ENCODE assay signal across 30 cellular contexts in genomic region chr1:31694069-31694909, GRCh38. TPM values are rescaled to one million over a fixed set of nuclear protein-coding genes. Genes with fewer than 3 reads are reported as not detected.
DNase-seq lines count a peak whose midpoint lies in the region; ATAC-seq, FAIRE-seq and TF ChIP-seq lines count a peak whose summit lies in the region.
"Had no signal": no experiment of that assay in that cellular context is flagged by ENCODE, and none has a peak within 500 bp of the region (broad histone marks: within the 10 kb centered on the region; RNA-seq: fewer than 3 reads in every experiment).

No MANE protein-coding gene starts in this region.

- 54 to 70% methylated on average over 8 of the region's 8 CpGs for WGBS in tibial nerve, 2 donors

- peaks cover 17% of the 10 kb centered on the region for H3K36me3 Mint-ChIP-seq in astrocyte (ENCODE audit: low read depth, unreplicated experiment)
- H3K36me3 Mint-ChIP-seq: activated naive CD4-positive, alpha-beta T cell treated with anti-CD3 and anti-CD28 coated beads, Interleukin-2, amount 50 U/mL, for 72 hours; memory B cell; naive thymus-derived CD4-positive, alpha-beta T cell; T-cell had no signal

- ATAC-seq in GM18505 (IDR thresholded peaks at IDR 0.05; ENCODE audit: unreplicated experiment) (no peak), GM18511 (IDR thresholded peaks at IDR 0.05; ENCODE audit: unreplicated experiment) (no peak), HG02623 (IDR thresholded peaks at IDR 0.05; ENCODE audit: unreplicated experiment) (no peak)
- ATAC-seq: activated naive CD4-positive, alpha-beta T cell treated with anti-CD3 and anti-CD28 coated beads, Interleukin-2, amount 50 U/mL, for 72 hours; effector memory CD8-positive, alpha-beta T cell; esophagus mucosa; naive thymus-derived CD4-positive, alpha-beta T cell; pancreas; T-cell had no signal

- TF ChIP-seq CTCF in astrocyte (IDR thresholded peaks at IDR 0.05; ENCODE audit: insufficient read depth, low read depth, low read length) = no peak
- peak in 1 of 5 experiments; percentile 12 for TF ChIP-seq CTCF in tibial nerve (IDR thresholded peaks at IDR 0.05)

- H3K27me3 ChIP-seq in astrocyte (ENCODE audit: insufficient read depth, low read length) (no peaks in the 10 kb centered on the region), tibial nerve (no peaks in the 10 kb centered on the region)
- H3K27me3 ChIP-seq: BLaER1 treated with 17β-estradiol and CSF1 and Interleukin-3, amounts not matched to agents 10 nM and 100 nM; pancreas; right atrium auricular region; transverse colon had no signal

- no peaks in the 10 kb centered on the region for H3K79me2 ChIP-seq in astrocyte (ENCODE audit: insufficient read depth, low read length)

- peak overlapping the region; percentile 62 for H3K27ac Mint-ChIP-seq in astrocyte (ENCODE audit: unreplicated experiment)
- H3K27ac Mint-ChIP-seq: activated naive CD4-positive, alpha-beta T cell treated with anti-CD3 and anti-CD28 coated beads, Interleukin-2, amount 50 U/mL, for 72 hours; activated T-helper 1 cell treated with anti-CD3 and anti-CD28 coated beads, Interleukin-12 subunit alpha, Interleukin-12 subunit beta, Interleukin-2, Interleukin-4 antibody, amounts not matched to agents 30 ng/mL and 10 ng/mL and 1 ng/mL, durations not matched to agents 14 hours and 24 hours and 36 hours; effector memory CD8-positive, alpha-beta T cell; memory B cell; stimulated activated naive CD8-positive, alpha-beta T cell treated with anti-CD3 and anti-CD28 coated beads, Interleukin-15, Interleukin-2, amounts not matched to agents 100 ng/mL and 50 ng/mL, for 24 hours; T-cell had no signal

- DNase-seq in NCI-H2227 (lab: John Stamatoyannopoulos, UW; ENCODE audit: unreplicated experiment) (peak; percentile 24), NCI-H2227 treated with DMSO at 0.1 percent for 48 hours (lab: John Stamatoyannopoulos, UW) (no peak), astrocyte (ENCODE audit: low read depth) (no peak), iPS-NIHi11 (ENCODE audit: low spot score) (peak; percentile 17), tibial nerve (ENCODE audit: low spot score in 2 of 2) (no peak)
- DNase-seq: activated CD4-positive, alpha-beta T cell treated with anti-CD3 and anti-CD28 coated beads for 48 hours; Caco-2; effector memory CD8-positive, alpha-beta T cell; GOT3; left cardiac atrium; naive thymus-derived CD4-positive, alpha-beta T cell; NCI-H2107; pancreas; Right ventricle myocardium superior; stimulated activated CD4-positive, alpha-beta T cell treated with anti-CD3 and anti-CD28 coated beads, Interleukin-12 subunit alpha, Interleukin-12 subunit beta, amount 100 ng/mL, for 4 hours; stimulated activated CD4-positive, alpha-beta T cell treated with anti-CD3 and anti-CD28 coated beads, Interleukin-4, amount 100 ng/mL, for 4 hours; T-cell; transverse colon had no signal

- H3K9me3 Mint-ChIP-seq in astrocyte (ENCODE audit: unreplicated experiment) = no peaks in the 10 kb centered on the region
- H3K9me3 Mint-ChIP-seq: activated naive CD4-positive, alpha-beta T cell treated with anti-CD3 and anti-CD28 coated beads, Interleukin-2, amount 50 U/mL, for 72 hours; activated T-helper 1 cell treated with anti-CD3 and anti-CD28 coated beads, Interleukin-12 subunit alpha, Interleukin-12 subunit beta, Interleukin-2, Interleukin-4 antibody, amounts not matched to agents 30 ng/mL and 10 ng/mL and 1 ng/mL, durations not matched to agents 14 hours and 24 hours and 36 hours; effector memory CD8-positive, alpha-beta T cell; memory B cell; naive thymus-derived CD4-positive, alpha-beta T cell; stimulated activated naive CD8-positive, alpha-beta T cell treated with anti-CD3 and anti-CD28 coated beads, Interleukin-15, Interleukin-2, amounts not matched to agents 100 ng/mL and 50 ng/mL, for 24 hours; T-cell had no signal

- peaks cover 23% of the 10 kb centered on the region for H3K4me1 Mint-ChIP-seq in astrocyte (ENCODE audit: low read depth, unreplicated experiment)

- TF ChIP-seq POLR2A in tibial nerve (IDR thresholded peaks at IDR 0.05) = no peak
- no peak for TF ChIP-seq POLR2A in GM18505 (IDR thresholded peaks at IDR 0.05; ENCODE audit: borderline replicate concordance, extremely low read depth, insufficient read depth, insufficient read length)

- H3K4me3 ChIP-seq in astrocyte (ENCODE audit: insufficient read depth, low read depth, low read length) (no peak overlapping the region), tibial nerve (no peak overlapping the region)
- H3K4me3 ChIP-seq: BLaER1 treated with 17β-estradiol and CSF1 and Interleukin-3, amounts not matched to agents 10 nM and 100 nM; pancreas; right atrium auricular region; transverse colon had no signal

- no peaks in the 10 kb centered on the region for H3K27me3 Mint-ChIP-seq in astrocyte (ENCODE audit: low read depth, unreplicated experiment)
- H3K27me3 Mint-ChIP-seq: naive thymus-derived CD4-positive, alpha-beta T cell; stimulated activated naive CD8-positive, alpha-beta T cell treated with anti-CD3 and anti-CD28 coated beads, Interleukin-15, Interleukin-2, amounts not matched to agents 100 ng/mL and 50 ng/mL, for 24 hours had no signal

- H3K36me3 ChIP-seq in astrocyte (ENCODE audit: insufficient read depth, low read length) (peaks cover 10% of the 10 kb centered on the region), tibial nerve (peaks cover 0 to 32% (median 0%) of the 10 kb centered on the region in 3 donors)
- H3K36me3 ChIP-seq: BLaER1 treated with 17β-estradiol and CSF1 and Interleukin-3, amounts not matched to agents 10 nM and 100 nM; pancreas; transverse colon had no signal

- no peak overlapping the region for H3K4me2 ChIP-seq in astrocyte (ENCODE audit: low read length)
- H3K4me2 ChIP-seq: BLaER1 treated with 17β-estradiol and CSF1 and Interleukin-3, amounts not matched to agents 10 nM and 100 nM had no signal

- no peak overlapping the region for H3K27ac ChIP-seq in astrocyte (ENCODE audit: low read depth, low read length)
- H3K27ac ChIP-seq in tibial nerve = peak overlapping the region; percentile 57 to 90 (median 82)
- H3K27ac ChIP-seq: BLaER1 treated with 17β-estradiol and CSF1 and Interleukin-3, amounts not matched to agents 10 nM and 100 nM; pancreas; right atrium auricular region had no signal

- no peak for FAIRE-seq in astrocyte (lab: Jason Lieb, UNC)
- FAIRE-seq: A204.1, colon, pancreas had no signal

- H3K9ac ChIP-seq in astrocyte (ENCODE audit: low read length) = no peak overlapping the region
- H3K9ac ChIP-seq: BLaER1 treated with 17β-estradiol and CSF1 and Interleukin-3, amounts not matched to agents 10 nM and 100 nM had no signal

- TF ChIP-seq EP300 in tibial nerve (IDR thresholded peaks at IDR 0.05) = no peak

- no peak overlapping the region for H3K4me3 Mint-ChIP-seq in astrocyte (ENCODE audit: unreplicated experiment)
- H3K4me3 Mint-ChIP-seq: activated T-helper 1 cell treated with anti-CD3 and anti-CD28 coated beads, Interleukin-12 subunit alpha, Interleukin-12 subunit beta, Interleukin-2, Interleukin-4 antibody, amounts not matched to agents 30 ng/mL and 10 ng/mL and 1 ng/mL, durations not matched to agents 14 hours and 24 hours and 36 hours; effector memory CD8-positive, alpha-beta T cell; memory B cell; naive thymus-derived CD4-positive, alpha-beta T cell; stimulated activated naive CD8-positive, alpha-beta T cell treated with anti-CD3 and anti-CD28 coated beads, Interleukin-15, Interleukin-2, amounts not matched to agents 100 ng/mL and 50 ng/mL, for 24 hours; T-cell had no signal

- H2AFZ ChIP-seq in astrocyte (ENCODE audit: low read depth, low read length) = no peak overlapping the region

- H3K4me1 ChIP-seq in astrocyte (ENCODE audit: insufficient read depth, low read length) (peaks cover 24% of the 10 kb centered on the region), tibial nerve (peaks cover 0 to 60% (median 35%) of the 10 kb centered on the region in 4 donors)
- H3K4me1 ChIP-seq: Caco-2, pancreas had no signal

- H3K9me3 ChIP-seq in astrocyte (ENCODE audit: insufficient read depth, low read depth, low read length) = no peaks in the 10 kb centered on the region
- H3K9me3 ChIP-seq in tibial nerve = no peaks in the 10 kb centered on the region
- H3K9me3 ChIP-seq: BLaER1 treated with 17β-estradiol and CSF1 and Interleukin-3, amounts not matched to agents 10 nM and 100 nM; Caco-2; pancreas; right atrium auricular region; transverse colon had no signal

- no peaks in the 10 kb centered on the region for H4K20me1 ChIP-seq in astrocyte (ENCODE audit: insufficient read depth, low read length)
- H4K20me1 ChIP-seq: BLaER1 treated with 17β-estradiol and CSF1 and Interleukin-3, amounts not matched to agents 10 nM and 100 nM had no signal

RNA-seq across cellular contexts. Expression of gene COL16A1, which starts 9.5 kb away (rescaled TPM):
- total RNA-seq in astrocyte (42.9 and 56.5 TPM in 2 replicates), tibial nerve (100 to 1,000 TPM; 147 to 311 (median 212) TPM)
- total RNA-seq: activated T-helper 1 cell treated with anti-CD3 and anti-CD28 coated beads, Interleukin-12 subunit alpha, Interleukin-12 subunit beta, Interleukin-2, Interleukin-4 antibody, amounts not matched to agents 30 ng/mL and 10 ng/mL and 1 ng/mL, durations not matched to agents 14 hours and 24 hours and 36 hours had no signal

RNA-seq across cellular contexts. Expression of gene PEF1, which starts 49.6 kb away (rescaled TPM):
- total RNA-seq in astrocyte = 56.3 and 57.9 TPM in 2 replicates
- total RNA-seq in tibial nerve = 100 to 1,000 TPM in 1 of 4 donors, 10 to 100 TPM in 3; 62.5 to 108 (median 89.7) TPM

Comparison
In these comparisons a context has a peak if more than half of its experiments do, and no peak if none do; other contexts are left out.
1. DNase-seq: peak in NCI-H2227 (single experiment) and iPS-NIHi11 (single experiment); none in NCI-H2227 treated with DMSO at 0.1 percent for 48 hours (single experiment), astrocyte (single experiment) and tibial nerve (0 of 2).